Comparison of ENCODE assay signal across 16 cellular contexts in genomic region chr3:172279974-172280373, GRCh38.
DNase-seq lines count a peak whose midpoint lies in the region; ATAC-seq and TF ChIP-seq lines count a peak whose summit lies in the region.
"Had no signal": no experiment of that assay in that cellular context is flagged by ENCODE, and none has a peak within 500 bp of the region (broad histone marks: within the 10 kb centered on the region; RNA-seq: fewer than 3 reads in every experiment).

No MANE protein-coding gene starts in this region.

- no peaks in the 10 kb centered on the region for H3K9me3 ChIP-seq in mammary epithelial cell (replicated peaks; ENCODE audit: insufficient read depth, low read length)
- H3K9me3 ChIP-seq in neural cell (ENCODE audit: low read length) = no peaks in the 10 kb centered on the region
- H3K9me3 ChIP-seq in tibial artery = no peaks in the 10 kb centered on the region
- H3K9me3 ChIP-seq: HAP-1, neutrophil, right atrium auricular region had no signal

- H3K27me3 ChIP-seq in mammary epithelial cell (ENCODE audit: insufficient read depth, low read length) (no peaks in the 10 kb centered on the region), brain microvascular endothelial cell (replicated peaks) (no peaks in the 10 kb centered on the region), neural cell (ENCODE audit: insufficient read depth, low read depth, low read length) (no peaks in the 10 kb centered on the region), tibial artery (no peaks in the 10 kb centered on the region)
- H3K27me3 ChIP-seq: neutrophil, right atrium auricular region had no signal

- H3F3A ChIP-seq in neural cell (ENCODE audit: insufficient read depth, low read length, poor library complexity, severe bottlenecking) = no peaks in the 10 kb centered on the region

- H3K36me3 ChIP-seq in mammary epithelial cell (ENCODE audit: insufficient read depth, low read length) (peaks cover 6% of the 10 kb centered on the region), brain microvascular endothelial cell (replicated peaks) (peaks cover 30% of the 10 kb centered on the region), neural cell (ENCODE audit: insufficient read depth, low read length) (no peaks in the 10 kb centered on the region), tibial artery (no peaks in the 10 kb centered on the region)
- H3K36me3 ChIP-seq: HAP-1, neutrophil, right atrium auricular region had no signal

- H3K36me3 Mint-ChIP-seq in MCF 10A (ENCODE audit: insufficient read depth, unreplicated experiment) = peaks cover 30% of the 10 kb centered on the region
- peaks cover 0 to 4% of the 10 kb centered on the region in 2 donors for H3K36me3 Mint-ChIP-seq in activated naive CD4-positive, alpha-beta T cell treated with anti-CD3 and anti-CD28 coated beads, Interleukin-2, amount 50 U/mL, for 72 hours

- no peaks in the 10 kb centered on the region for H3K9me3 Mint-ChIP-seq in MCF 10A (ENCODE audit: unreplicated experiment)
- no peaks in the 10 kb centered on the region for H3K9me3 Mint-ChIP-seq in activated naive CD4-positive, alpha-beta T cell treated with anti-CD3 and anti-CD28 coated beads, Interleukin-2, amount 50 U/mL, for 72 hours

- POLR2A ChIA-PET in MCF 10A (lab: Yijun Ruan, JAX) = interaction anchor here (0.6 to 0.9 kb wide), 5 partner anchors 9 to 1653 kb away, joined by 3 to 5 read pairs (median 3); partner anchors contain the start of gene FNDC3B

- BruUV-seq in MCF 10A (replicated peaks; lab: Mats Ljungman, UMichigan) (no TSS peak), mammary epithelial cell (replicated peaks; lab: Mats Ljungman, UMichigan) (no TSS peak)

- intact Hi-C loops in MCF 10A (cut with micrococcal nuclease) (no loop called here), mammary epithelial cell (cut with micrococcal nuclease) (no loop called here), tibial artery (cut with DNase I; ENCODE audit: low total_unique reads) (loop anchor here (2.0 kb wide), 1 partner anchor 49 kb away; no protein-coding TSS in a partner anchor)

- peaks cover 6% of the 10 kb centered on the region for H3K4me1 ChIP-seq in mammary epithelial cell (ENCODE audit: insufficient read depth, low read length)
- peaks cover 0 to 79% (median 36%) of the 10 kb centered on the region in 4 donors for H3K4me1 ChIP-seq in tibial artery
- H3K4me1 ChIP-seq: HAP-1 had no signal

- peaks cover 55% of the 10 kb centered on the region for H3K79me2 ChIP-seq in mammary epithelial cell (ENCODE audit: insufficient read depth, low read length)
- no peaks in the 10 kb centered on the region for H3K79me2 ChIP-seq in neural cell (replicated peaks; ENCODE audit: insufficient read depth, low read length)

- CTCF ChIA-PET in MCF 10A (lab: Yijun Ruan, JAX) (interaction anchor here (1.0 to 1.3 kb wide), 2 partner anchors 10 to 27 kb away, joined by 3 to 4 read pairs; no protein-coding TSS in a partner anchor), mammary epithelial cell (lab: Charles Lee; ENCODE audit: low non-redundant PET) (interaction anchor here (0.7 kb wide), 1 partner anchor 53 kb away, joined by 3 read pairs; no protein-coding TSS in a partner anchor)

- no peak overlapping the region for H3K9ac ChIP-seq in mammary epithelial cell (ENCODE audit: insufficient read depth, low read length)
- no peak overlapping the region for H3K9ac ChIP-seq in neural cell (ENCODE audit: low read length)

- H3K27ac Mint-ChIP-seq in MCF 10A (ENCODE audit: low read depth, unreplicated experiment) = peak overlapping the region; percentile 16
- no peak overlapping the region for H3K27ac Mint-ChIP-seq in activated naive CD4-positive, alpha-beta T cell treated with anti-CD3 and anti-CD28 coated beads, Interleukin-2, amount 50 U/mL, for 72 hours

- no peak for TF ChIP-seq EP300 in neural cell (conservative IDR thresholded peaks at IDR 0.05; ENCODE audit: poor library complexity, severe bottlenecking)

- H4K20me1 ChIP-seq in mammary epithelial cell (ENCODE audit: insufficient read depth, low read length) = no peaks in the 10 kb centered on the region
- H4K20me1 ChIP-seq in neural cell (ENCODE audit: insufficient read depth) = no peaks in the 10 kb centered on the region

- no peak for DNase-seq in MCF 10A (ENCODE audit: unreplicated experiment)
- DNase-seq in mammary epithelial cell = no peak
- no peak for DNase-seq in brain microvascular endothelial cell
- no peak for DNase-seq in tibial artery
- DNase-seq in NCI-H82 (lab: John Stamatoyannopoulos, UW) = no peak
- no peak for DNase-seq in activated naive CD4-positive, alpha-beta T cell treated with anti-CD3 and anti-CD28 coated beads, Interleukin-2, amount 50 U/mL, for 72 hours (ENCODE audit: low spot score in 2 of 2)
- DNase-seq in middle frontal gyrus (ENCODE audit: extremely low spot score, low spot score) = no peak
- DNase-seq: activated CD4-positive, CD25-positive, alpha-beta regulatory T cell; activated CD8-positive, alpha-beta memory T cell treated with anti-CD3 and anti-CD28 coated beads for 24 hours; Right ventricle myocardium superior had no signal

- H3K4me2 ChIP-seq in mammary epithelial cell (ENCODE audit: insufficient read depth, low read depth, low read length) (no peak overlapping the region), neural cell (ENCODE audit: low read length) (no peak overlapping the region)

- H3K27ac ChIP-seq in mammary epithelial cell (ENCODE audit: insufficient read depth, low read depth, low read length) (no peak overlapping the region), brain microvascular endothelial cell (peak overlapping the region; percentile 58), neural cell (ENCODE audit: low read length) (peak overlapping the region; percentile 63), tibial artery (peak overlapping the region; percentile 50 to 63)
- H3K27ac ChIP-seq: 22Rv1 had no signal

- TF ChIP-seq CTCF in MCF 10A (IDR thresholded peaks at IDR 0.05; ENCODE audit: unreplicated experiment) = no peak
- TF ChIP-seq CTCF in mammary epithelial cell (conservative IDR thresholded peaks at IDR 0.05 in 1 of 2, IDR thresholded peaks at IDR 0.05 in 1 of 2; ENCODE audit: extremely low read depth in 1 of 2, insufficient read depth in 1 of 2, low read depth in 1 of 2, low read length in 2 of 2) = no peak
- TF ChIP-seq CTCF in brain microvascular endothelial cell (IDR thresholded peaks at IDR 0.05; ENCODE audit: low read depth, low read length, missing control alignments) = no peak
- no peak for TF ChIP-seq CTCF in neural cell (IDR thresholded peaks at IDR 0.05; ENCODE audit: poor library complexity, severe bottlenecking)
- TF ChIP-seq CTCF in tibial artery (IDR thresholded peaks at IDR 0.05) = no peak

- no peak for TF ChIP-seq RAD21 in neural cell (conservative IDR thresholded peaks at IDR 0.05)

- H3K4me3 Mint-ChIP-seq in MCF 10A (ENCODE audit: unreplicated experiment) = no peak overlapping the region

- in situ Hi-C loops in mammary epithelial cell (cut with MboI; ENCODE audit: low sequenced_read_pairs in 2 of 2) = no loop called here
- in situ Hi-C loops in brain microvascular endothelial cell (cut with HindIII; ENCODE audit: low pct_ligation_motif_present, low sequenced_read_pairs) = no loop called here

- ATAC-seq in activated naive CD4-positive, alpha-beta T cell treated with anti-CD3 and anti-CD28 coated beads, Interleukin-2, amount 50 U/mL, for 72 hours = no peak

- H2AFZ ChIP-seq in mammary epithelial cell (ENCODE audit: low read depth, low read length) (no peak overlapping the region), neural cell (ENCODE audit: low read depth, low read length) (no peak overlapping the region)

- H3K27me3 Mint-ChIP-seq in MCF 10A (ENCODE audit: insufficient read depth, unreplicated experiment) = no peaks in the 10 kb centered on the region

- 94% methylated on average over 8 of the region's 8 CpGs for WGBS in mammary epithelial cell (ENCODE audit: low coverage, missing lambda C conversion rate)

- H3K4me3 ChIP-seq in mammary epithelial cell (replicated peaks in 1 of 3; ENCODE audit: insufficient read depth in 1 of 3, low read depth in 2 of 3, low read length in 3 of 3) (no peak overlapping the region), brain microvascular endothelial cell (ENCODE audit: low read depth, low read length) (no peak overlapping the region), neural cell (ENCODE audit: low read length) (no peak overlapping the region), tibial artery (no peak overlapping the region)
- H3K4me3 ChIP-seq: HAP-1, K562, right atrium auricular region had no signal

- H3K9me2 ChIP-seq in neural cell (ENCODE audit: insufficient read depth, low read length) = no peaks in the 10 kb centered on the region

- H3K4me1 Mint-ChIP-seq in MCF 10A (ENCODE audit: insufficient read depth, unreplicated experiment) = peaks cover 18% of the 10 kb centered on the region

- dilution Hi-C loops in mammary epithelial cell (cut with HindIII; ENCODE audit: low sequenced_read_pairs) = no loop called here

TF ChIP-seq in neural cell, 6 proteins besides CTCF, POLR2A, EP300 and RAD21 (continues in another document):
- no peak for TF ChIP-seq SMC3 (conservative IDR thresholded peaks at IDR 0.05; ENCODE audit: poor library complexity)
- TF ChIP-seq, protein P1, sequence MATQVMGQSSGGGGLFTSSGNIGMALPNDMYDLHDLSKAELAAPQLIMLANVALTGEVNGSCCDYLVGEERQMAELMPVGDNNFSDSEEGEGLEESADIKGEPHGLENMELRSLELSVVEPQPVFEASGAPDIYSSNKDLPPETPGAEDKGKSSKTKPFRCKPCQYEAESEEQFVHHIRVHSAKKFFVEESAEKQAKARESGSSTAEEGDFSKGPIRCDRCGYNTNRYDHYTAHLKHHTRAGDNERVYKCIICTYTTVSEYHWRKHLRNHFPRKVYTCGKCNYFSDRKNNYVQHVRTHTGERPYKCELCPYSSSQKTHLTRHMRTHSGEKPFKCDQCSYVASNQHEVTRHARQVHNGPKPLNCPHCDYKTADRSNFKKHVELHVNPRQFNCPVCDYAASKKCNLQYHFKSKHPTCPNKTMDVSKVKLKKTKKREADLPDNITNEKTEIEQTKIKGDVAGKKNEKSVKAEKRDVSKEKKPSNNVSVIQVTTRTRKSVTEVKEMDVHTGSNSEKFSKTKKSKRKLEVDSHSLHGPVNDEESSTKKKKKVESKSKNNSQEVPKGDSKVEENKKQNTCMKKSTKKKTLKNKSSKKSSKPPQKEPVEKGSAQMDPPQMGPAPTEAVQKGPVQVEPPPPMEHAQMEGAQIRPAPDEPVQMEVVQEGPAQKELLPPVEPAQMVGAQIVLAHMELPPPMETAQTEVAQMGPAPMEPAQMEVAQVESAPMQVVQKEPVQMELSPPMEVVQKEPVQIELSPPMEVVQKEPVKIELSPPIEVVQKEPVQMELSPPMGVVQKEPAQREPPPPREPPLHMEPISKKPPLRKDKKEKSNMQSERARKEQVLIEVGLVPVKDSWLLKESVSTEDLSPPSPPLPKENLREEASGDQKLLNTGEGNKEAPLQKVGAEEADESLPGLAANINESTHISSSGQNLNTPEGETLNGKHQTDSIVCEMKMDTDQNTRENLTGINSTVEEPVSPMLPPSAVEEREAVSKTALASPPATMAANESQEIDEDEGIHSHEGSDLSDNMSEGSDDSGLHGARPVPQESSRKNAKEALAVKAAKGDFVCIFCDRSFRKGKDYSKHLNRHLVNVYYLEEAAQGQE (IDR thresholded peaks at IDR 0.05; ENCODE audit: borderline replicate concordance) = no peak
- no peak for TF ChIP-seq POLR2AphosphoS5 (IDR thresholded peaks at IDR 0.05)
- TF ChIP-seq MXI1 (conservative IDR thresholded peaks at IDR 0.05; ENCODE audit: poor library complexity, severe bottlenecking) = no peak
